In genomic region chr2:207282916-207283315, GRCh38 we compare ENCODE assay signal across 13 cellular contexts.
DNase-seq lines count a peak whose midpoint lies in the region; ATAC-seq lines count a peak whose summit lies in the region.
"Had no signal": no experiment of that assay in that cellular context is flagged by ENCODE, and none has a peak within 500 bp of the region (broad histone marks: within the 10 kb centered on the region; RNA-seq: fewer than 3 reads in every experiment).

No MANE protein-coding gene starts in this region.

- H3K9me3 ChIP-seq in BLaER1 (no peaks in the 10 kb centered on the region), T-helper 17 cell (ENCODE audit: control insufficient read depth, low read length, poor library complexity, severe bottlenecking) (no peaks in the 10 kb centered on the region)

- H3K9ac ChIP-seq in BLaER1 = no peak overlapping the region

- no peaks in the 10 kb centered on the region for H3K27me3 ChIP-seq in BLaER1

- H3K4me1 Mint-ChIP-seq in T-helper 17 cell = peaks cover 19% of the 10 kb centered on the region

- H3K4me2 ChIP-seq in BLaER1 = 0 out of 2 replicates have a peak overlapping the region, but pooled peaks have one; percentile 16

- peak overlapping the region; percentile 65 for H3K27ac Mint-ChIP-seq in T-helper 17 cell

- H4K20me1 ChIP-seq in BLaER1 = no peaks in the 10 kb centered on the region

- H3K4me3 ChIP-seq in BLaER1 = no peak overlapping the region
- H3K4me3 ChIP-seq: skin epidermis had no signal

- no peaks in the 10 kb centered on the region for H3K36me3 ChIP-seq in BLaER1

- DNase-seq in T-helper 17 cell (no peak), globus pallidus (ENCODE audit: low spot score) (peak; percentile 62), DMS 273 treated with DMSO at 0.1 percent for 48 hours (lab: John Stamatoyannopoulos, UW) (no peak), GOT3 (lab: John Stamatoyannopoulos, UW) (no peak), NCI-H2196 (lab: John Stamatoyannopoulos, UW; ENCODE audit: unreplicated experiment) (no peak)
- DNase-seq: effector CD8-positive, alpha-beta T cell; NCI-H2029 had no signal

- ATAC-seq in GM21529 (IDR thresholded peaks at IDR 0.05; ENCODE audit: unreplicated experiment) (peak; percentile 30), T-helper 17 cell (no peak), GM18868 (IDR thresholded peaks at IDR 0.05; ENCODE audit: unreplicated experiment) (no peak)

- H3K27me3 Mint-ChIP-seq in T-helper 17 cell = peaks cover 6% of the 10 kb centered on the region
- H3K27me3 Mint-ChIP-seq: activated naive CD4-positive, alpha-beta T cell treated with anti-CD3 and anti-CD28 coated beads, Interleukin-2, amount 50 U/mL, for 24 hours had no signal

- H3K36me3 Mint-ChIP-seq in T-helper 17 cell (ENCODE audit: low read depth) = no peaks in the 10 kb centered on the region

- H3K4me3 Mint-ChIP-seq in T-helper 17 cell = peak overlapping the region; percentile 64
- H3K4me3 Mint-ChIP-seq: activated naive CD4-positive, alpha-beta T cell treated with anti-CD3 and anti-CD28 coated beads, Interleukin-2, amount 50 U/mL, for 24 hours had no signal

- H3K4me1 ChIP-seq in BLaER1 = peaks cover 33% of the 10 kb centered on the region

- no peak overlapping the region for H3K27ac ChIP-seq in BLaER1
- H3K27ac ChIP-seq: C4-2B had no signal
